In genomic region chrX:107711521-107712041, GRCh38 we compare ENCODE assay signal across 8 cellular contexts.
DNase-seq lines count a peak whose midpoint lies in the region; ATAC-seq, FAIRE-seq and TF ChIP-seq lines count a peak whose summit lies in the region.

No MANE protein-coding gene starts in this region.

- TF ChIP-seq CTCF in RWPE1 (conservative IDR thresholded peaks at IDR 0.05; ENCODE audit: low read depth), result no peak

- H3K27me3 Mint-ChIP-seq in CD4-positive, CD25-positive, alpha-beta regulatory T cell, result peaks cover 21% of the 10 kb centered on the region

- H2AK5ac ChIP-seq in neuronal stem cell (ENCODE audit: low read depth, low read length), result no peak overlapping the region

- peaks cover 32% of the 10 kb centered on the region for H3K36me3 Mint-ChIP-seq in CD4-positive, CD25-positive, alpha-beta regulatory T cell

- no peak for FAIRE-seq in GM19239 (lab: Jason Lieb, UNC)

- DNase-seq in CD4-positive, CD25-positive, alpha-beta regulatory T cell, result peak in 1 of 3 donors; percentile 56
- DNase-seq in RWPE1 (ENCODE audit: low spot score), result no peak
- no peak for DNase-seq in neuronal stem cell (ENCODE audit: low spot score)
- DNase-seq in NCI-H2227 treated with DMSO at 0.1 percent for 48 hours (lab: John Stamatoyannopoulos, UW), result no peak
- DNase-seq in GM19239 (ENCODE audit: insufficient read length, low spot score), result no peak

- H3K4ac ChIP-seq in neuronal stem cell (ENCODE audit: low read length), result no peak overlapping the region

- H3K27me3 ChIP-seq in CD4-positive, CD25-positive, alpha-beta regulatory T cell (ENCODE audit: control insufficient read depth, insufficient read depth, low read length), result no peaks in the 10 kb centered on the region
- H3K27me3 ChIP-seq in ectodermal cell (ENCODE audit: control insufficient read depth, insufficient read depth, low read length, poor library complexity, severe bottlenecking) (peaks cover 8% of the 10 kb centered on the region), neuronal stem cell (ENCODE audit: control insufficient read depth in 3 of 3, insufficient read depth in 3 of 3, low read depth in 1 of 3, low read length in 3 of 3) (peaks cover 0 to 3% (median 0%) of the 10 kb centered on the region in 3 experiments)

- H3K27ac Mint-ChIP-seq in CD4-positive, CD25-positive, alpha-beta regulatory T cell, result peak overlapping the region; percentile 98 to 99 (median 99)

- H3K9me3 ChIP-seq in CD4-positive, CD25-positive, alpha-beta regulatory T cell (ENCODE audit: control insufficient read depth in 2 of 2, low read length in 2 of 2), result no peaks in the 10 kb centered on the region
- H3K9me3 ChIP-seq in ectodermal cell (ENCODE audit: control insufficient read depth, low read length) (no peaks in the 10 kb centered on the region), neuronal stem cell (replicated peaks in 1 of 2; ENCODE audit: control insufficient read depth in 2 of 2, insufficient read depth in 1 of 2, low read depth in 1 of 2, low read length in 2 of 2) (no peaks in the 10 kb centered on the region)

- H2BK120ac ChIP-seq in neuronal stem cell (ENCODE audit: low read depth, low read length), result no peak overlapping the region

- no peak for ATAC-seq in CD4-positive, CD25-positive, alpha-beta regulatory T cell (ENCODE audit: low read depth in 2 of 2)
- no peak for ATAC-seq in GM18520 (IDR thresholded peaks at IDR 0.05; ENCODE audit: unreplicated experiment)
- ATAC-seq in GM21381 (IDR thresholded peaks at IDR 0.05; ENCODE audit: unreplicated experiment), result no peak

- H3K4me3 ChIP-seq in CD4-positive, CD25-positive, alpha-beta regulatory T cell (ENCODE audit: low read depth, low read length), result peak overlapping the region; percentile 98
- H3K4me3 ChIP-seq in ectodermal cell (ENCODE audit: insufficient read depth, low read depth, low read length) (no peak overlapping the region), neuronal stem cell (ENCODE audit: low read length in 2 of 2) (no peak overlapping the region)

- H3K36me3 ChIP-seq in CD4-positive, CD25-positive, alpha-beta regulatory T cell (ENCODE audit: control insufficient read depth, insufficient read depth, low read length), result peaks cover 29% of the 10 kb centered on the region
- H3K36me3 ChIP-seq in ectodermal cell (ENCODE audit: control insufficient read depth, insufficient read depth, low read length), result no peaks in the 10 kb centered on the region
- peaks cover 0 to 4% of the 10 kb centered on the region in 2 donors for H3K36me3 ChIP-seq in neuronal stem cell (replicated peaks in 1 of 2; ENCODE audit: control insufficient read depth in 2 of 2, insufficient read depth in 2 of 2, low read length in 2 of 2)

- no peak overlapping the region for H3K23ac ChIP-seq in neuronal stem cell (ENCODE audit: low read depth, low read length, poor library complexity)

- H3K27ac ChIP-seq in CD4-positive, CD25-positive, alpha-beta regulatory T cell (ENCODE audit: insufficient read depth, low read length, poor library complexity, severe bottlenecking), result peak overlapping the region; percentile 97
- peak overlapping the region; percentile 98 for H3K27ac ChIP-seq in RWPE1
- peak overlapping the region; percentile 26 for H3K27ac ChIP-seq in ectodermal cell (ENCODE audit: insufficient read depth, low read depth, low read length, poor library complexity, severe bottlenecking)
- peak overlapping the region; percentile 49 for H3K27ac ChIP-seq in neuronal stem cell (replicated peaks; ENCODE audit: low read length)

- no peak overlapping the region for H3K18ac ChIP-seq in neuronal stem cell (ENCODE audit: low read length)

- no peak overlapping the region for H2BK5ac ChIP-seq in neuronal stem cell (ENCODE audit: low read length)

- peak overlapping the region; percentile 84 to 97 (median 92) for H3K4me3 Mint-ChIP-seq in CD4-positive, CD25-positive, alpha-beta regulatory T cell

- 67 to 85% methylated on average over 2 to 4 of the region's 4 CpGs for WGBS in ectodermal cell, 2 experiments
- no CpG with 5 or more reads among the region's 4 CpGs for WGBS in neuronal stem cell (ENCODE audit: extremely low coverage in 2 of 2, insufficient read length in 2 of 2, insufficient replicate concordance in 1 of 2), 2 donors

- CTCF ChIA-PET in RWPE1 (lab: Yijun Ruan, JAX), result interaction anchor here (0.7 kb wide), 1 partner anchor 51 kb away, joined by 3 read pairs; no protein-coding TSS in a partner anchor

- peaks cover 0 to 3% (median 0%) of the 10 kb centered on the region in 7 donors for H3K9me3 Mint-ChIP-seq in CD4-positive, CD25-positive, alpha-beta regulatory T cell

- peaks cover 54% of the 10 kb centered on the region for H3K4me1 ChIP-seq in CD4-positive, CD25-positive, alpha-beta regulatory T cell (ENCODE audit: control insufficient read depth, insufficient read depth, low read length, poor library complexity, severe bottlenecking)
- H3K4me1 ChIP-seq in ectodermal cell (ENCODE audit: control insufficient read depth, insufficient read depth, low read length), result no peaks in the 10 kb centered on the region
- H3K4me1 ChIP-seq in neuronal stem cell (ENCODE audit: control insufficient read depth in 2 of 2, insufficient read depth in 1 of 2, low read depth in 1 of 2, low read length in 2 of 2), result peaks cover 4 to 11% of the 10 kb centered on the region in 2 donors

- no peak overlapping the region for H2BK15ac ChIP-seq in neuronal stem cell (ENCODE audit: low read length)

- H3K79me1 ChIP-seq in neuronal stem cell (ENCODE audit: low read depth, low read length), result no peaks in the 10 kb centered on the region

- peaks cover 12 to 63% (median 37%) of the 10 kb centered on the region in 4 donors for H3K4me1 Mint-ChIP-seq in CD4-positive, CD25-positive, alpha-beta regulatory T cell

- POLR2A ChIA-PET in RWPE1 (lab: Yijun Ruan, JAX; ENCODE audit: low non-redundant PET), result interaction anchor here (1.0 to 1.3 kb wide), 3 partner anchors 37 to 64 kb away, joined by 3 to 5 read pairs (median 3); no protein-coding TSS in a partner anchor

- H3K14ac ChIP-seq in neuronal stem cell (ENCODE audit: low read length), result no peak overlapping the region

- no peak overlapping the region for H3K4me2 ChIP-seq in neuronal stem cell (ENCODE audit: insufficient read depth, low read length, poor library complexity, severe bottlenecking)

- no peak overlapping the region for H2BK12ac ChIP-seq in neuronal stem cell (ENCODE audit: low read length)

- H4K91ac ChIP-seq in neuronal stem cell (ENCODE audit: low read depth, low read length, poor library complexity), result no peak overlapping the region

- H4K8ac ChIP-seq in neuronal stem cell (ENCODE audit: low read depth, low read length), result no peak overlapping the region

- no peak overlapping the region for H3K9ac ChIP-seq in neuronal stem cell (ENCODE audit: low read depth, low read length, poor library complexity)

- no peak overlapping the region for H2AFZ ChIP-seq in neuronal stem cell (ENCODE audit: low read length)

Comparison
In these comparisons a context has a peak if more than half of its experiments do, and no peak if none do; other contexts are left out.
1. H3K27ac ChIP-seq: peak in every context shown above with its lines; median percentile 98 in RWPE1; 97 in CD4-positive, CD25-positive, alpha-beta regulatory T cell; 49 in neuronal stem cell; 26 in ectodermal cell.